In the genomic region with DNA sequence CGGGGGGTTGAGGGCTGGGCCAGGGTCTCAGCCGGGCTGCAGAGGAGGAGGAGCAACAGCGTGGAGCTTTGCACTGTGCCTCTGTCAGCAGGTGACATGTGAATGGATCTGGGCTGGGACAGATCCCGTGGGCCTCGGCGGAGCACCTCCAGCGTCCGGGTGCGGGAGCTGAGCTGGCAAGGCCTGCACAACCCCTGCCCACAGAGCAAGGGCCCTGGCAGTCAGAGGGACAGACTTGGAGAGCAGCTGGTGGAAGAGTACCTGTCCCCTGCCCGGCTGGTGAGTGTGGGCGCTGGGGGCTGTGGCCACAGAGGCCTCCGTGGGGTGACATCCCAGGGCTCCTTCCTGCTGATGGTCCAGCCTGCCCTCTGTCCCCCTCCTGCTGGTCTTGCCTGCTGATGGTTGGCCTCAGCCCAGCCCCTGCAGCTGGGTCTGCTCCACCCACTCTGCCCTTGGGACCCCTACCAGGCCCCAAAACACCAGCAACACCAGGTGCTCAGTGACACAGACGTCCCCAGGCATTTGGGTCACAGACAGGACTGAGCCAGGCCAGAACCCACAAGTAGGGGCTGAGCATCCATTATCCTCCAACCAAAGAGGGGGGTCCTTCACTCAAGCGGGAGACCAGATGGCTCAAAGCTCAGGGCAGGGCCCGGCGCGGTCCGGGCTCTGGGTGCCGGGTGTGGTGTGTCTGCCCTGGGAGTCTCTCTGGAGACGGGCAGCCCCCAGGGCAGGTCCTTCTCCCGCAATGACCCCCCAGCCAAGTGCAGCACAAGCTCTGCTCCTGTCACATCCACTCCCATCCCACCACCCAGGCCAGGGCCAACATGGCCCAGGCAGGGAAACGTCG, we compare ENCODE assay signal across 17 cellular contexts. TPM values are rescaled to one million over a fixed set of nuclear protein-coding genes. Genes with fewer than 3 reads are reported as not detected.
A peak's percentile ranks its signal among the peaks of the same experiment; 100 is the strongest.
DNase-seq lines count a peak whose midpoint lies in the region; ATAC-seq and TF ChIP-seq lines count a peak whose summit lies in the region.
"Had no signal": no experiment of that assay in that cellular context is flagged by ENCODE, and none has a peak within 500 bp of the region (broad histone marks: within the 10 kb centered on the region; RNA-seq: fewer than 3 reads in every experiment).

No MANE protein-coding gene starts in this region.

- H3K23ac ChIP-seq in neuronal stem cell (ENCODE audit: low read depth, low read length, poor library complexity): peak overlapping the region; percentile 73

- DNase-seq in right cardiac atrium (peak in 2 of 3 donors; percentile 44 to 45), right atrium auricular region (ENCODE audit: low spot score) (no peak), hepatocyte (ENCODE audit: low spot score) (peak; percentile 2), neuronal stem cell (ENCODE audit: low spot score) (no peak), ascending aorta (ENCODE audit: low spot score in 2 of 2) (no peak), HT-29 (ENCODE audit: low spot score) (no peak)
- no peak for DNase-seq in stimulated activated CD4-positive, alpha-beta T cell treated with anti-CD3 and anti-CD28 coated beads, Interleukin-2, amount 100 ng/mL, for 24 hours
- DNase-seq: ACHN; CD8-positive, alpha-beta memory T cell; DND-41; GDM1; HCEC 1CT; KBM-7; NCI-H1048; NCI-H146; NCI-H226; PC-3 had no signal

- no peaks in the 10 kb centered on the region for H3K27me3 ChIP-seq in right cardiac atrium (ENCODE audit: control insufficient read depth, insufficient read depth)
- no peaks in the 10 kb centered on the region for H3K27me3 ChIP-seq in right atrium auricular region
- H3K27me3 ChIP-seq in hepatocyte: no peaks in the 10 kb centered on the region
- peaks cover 0 to 27% (median 4%) of the 10 kb centered on the region in 3 experiments for H3K27me3 ChIP-seq in neuronal stem cell (ENCODE audit: control insufficient read depth in 3 of 3, insufficient read depth in 3 of 3, low read depth in 1 of 3, low read length in 3 of 3)
- no peaks in the 10 kb centered on the region for H3K27me3 ChIP-seq in ascending aorta

- H2BK120ac ChIP-seq in neuronal stem cell (ENCODE audit: low read depth, low read length): no peak overlapping the region

- no peaks in the 10 kb centered on the region for H3K9me3 ChIP-seq in right cardiac atrium (ENCODE audit: control insufficient read depth, low read length)
- no peaks in the 10 kb centered on the region for H3K9me3 ChIP-seq in right atrium auricular region
- H3K9me3 ChIP-seq in hepatocyte (ENCODE audit: low read depth): no peaks in the 10 kb centered on the region
- H3K9me3 ChIP-seq in neuronal stem cell (replicated peaks in 1 of 2; ENCODE audit: control insufficient read depth in 2 of 2, insufficient read depth in 1 of 2, low read depth in 1 of 2, low read length in 2 of 2): no peaks in the 10 kb centered on the region
- H3K9me3 ChIP-seq in ascending aorta: no peaks in the 10 kb centered on the region

- H3K4me3 ChIP-seq in right cardiac atrium (ENCODE audit: low read length) (no peak overlapping the region), right atrium auricular region (no peak overlapping the region), hepatocyte (no peak overlapping the region), neuronal stem cell (ENCODE audit: low read length in 2 of 2) (no peak overlapping the region), ascending aorta (no peak overlapping the region)

- no peak overlapping the region for H3K4me2 ChIP-seq in hepatocyte
- H3K4me2 ChIP-seq in neuronal stem cell (ENCODE audit: insufficient read depth, low read length, poor library complexity, severe bottlenecking): no peak overlapping the region

- peak overlapping the region; percentile 33 for H2BK12ac ChIP-seq in neuronal stem cell (ENCODE audit: low read length)

- WGBS in right cardiac atrium: 84% methylated on average over 23 of the region's 23 CpGs
- WGBS in hepatocyte (ENCODE audit: low lambda C conversion rate, missing lambda C conversion rate): 91% methylated on average over 20 of the region's 23 CpGs
- WGBS in neuronal stem cell (ENCODE audit: extremely low coverage in 2 of 2, insufficient read length in 2 of 2, insufficient replicate concordance in 1 of 2), 2 donors: no CpG with 5 or more reads among the region's 23 CpGs

- H3K36me3 ChIP-seq in right atrium auricular region (no peaks in the 10 kb centered on the region), hepatocyte (replicated peaks; ENCODE audit: insufficient read depth, low read depth) (no peaks in the 10 kb centered on the region), neuronal stem cell (replicated peaks in 1 of 2; ENCODE audit: control insufficient read depth in 2 of 2, insufficient read depth in 2 of 2, low read length in 2 of 2) (no peaks in the 10 kb centered on the region), ascending aorta (no peaks in the 10 kb centered on the region)

- H4K91ac ChIP-seq in neuronal stem cell (ENCODE audit: low read depth, low read length, poor library complexity): no peak overlapping the region

- H3K9ac ChIP-seq in neuronal stem cell (ENCODE audit: low read depth, low read length, poor library complexity): peak overlapping the region; percentile 21

- H3K27ac ChIP-seq in right cardiac atrium (ENCODE audit: low read length): no peak overlapping the region
- H3K27ac ChIP-seq in right atrium auricular region: no peak overlapping the region
- H3K27ac ChIP-seq in hepatocyte: no peak overlapping the region
- H3K27ac ChIP-seq in neuronal stem cell (replicated peaks; ENCODE audit: low read length): no peak overlapping the region
- no peak overlapping the region for H3K27ac ChIP-seq in ascending aorta

- no peak for ATAC-seq in right cardiac atrium
- ATAC-seq: PC-3 had no signal

- H3K14ac ChIP-seq in neuronal stem cell (ENCODE audit: low read length): peak overlapping the region; percentile 39

- H3K9me2 ChIP-seq in hepatocyte (replicated peaks; ENCODE audit: insufficient read depth): no peaks in the 10 kb centered on the region

- H3K79me2 ChIP-seq in hepatocyte: no peaks in the 10 kb centered on the region

- H2AK5ac ChIP-seq in neuronal stem cell (ENCODE audit: low read depth, low read length): peak overlapping the region; percentile 99

- no peaks in the 10 kb centered on the region for H3K4me1 ChIP-seq in right cardiac atrium (ENCODE audit: control insufficient read depth, insufficient read depth, low read length)
- peaks cover 0 to 20% of the 10 kb centered on the region in 2 donors for H3K4me1 ChIP-seq in right atrium auricular region
- H3K4me1 ChIP-seq in hepatocyte (ENCODE audit: insufficient read depth): peaks cover 20% of the 10 kb centered on the region
- H3K4me1 ChIP-seq in neuronal stem cell (ENCODE audit: control insufficient read depth in 2 of 2, insufficient read depth in 1 of 2, low read depth in 1 of 2, low read length in 2 of 2): peaks cover 12 to 19% of the 10 kb centered on the region in 2 donors
- peaks cover 7 to 15% of the 10 kb centered on the region in 2 donors for H3K4me1 ChIP-seq in ascending aorta

- H2AFZ ChIP-seq in hepatocyte: no peak overlapping the region
- H2AFZ ChIP-seq in neuronal stem cell (ENCODE audit: low read length): peak overlapping the region; percentile 40

- H3K79me1 ChIP-seq in neuronal stem cell (ENCODE audit: low read depth, low read length): peaks cover 3% of the 10 kb centered on the region

- peak overlapping the region; percentile 67 for H2BK15ac ChIP-seq in neuronal stem cell (ENCODE audit: low read length)

- H4K8ac ChIP-seq in neuronal stem cell (ENCODE audit: low read depth, low read length): peak overlapping the region; percentile 43

- H3K4ac ChIP-seq in neuronal stem cell (ENCODE audit: low read length): no peak overlapping the region

- peak overlapping the region; percentile 83 for H3K18ac ChIP-seq in neuronal stem cell (ENCODE audit: low read length)

- H2BK5ac ChIP-seq in neuronal stem cell (ENCODE audit: low read length): peak overlapping the region; percentile 42

- H4K20me1 ChIP-seq in hepatocyte (ENCODE audit: insufficient read depth, poor library complexity, severe bottlenecking): no peaks in the 10 kb centered on the region

- TF ChIP-seq CTCF in right atrium auricular region (IDR thresholded peaks at IDR 0.05): no peak
- TF ChIP-seq CTCF in hepatocyte (IDR thresholded peaks at IDR 0.05; ENCODE audit: poor library complexity): no peak
- TF ChIP-seq CTCF in ascending aorta (IDR thresholded peaks at IDR 0.05): no peak

- intact Hi-C loops in right cardiac atrium (cut with DNase I) (no loop called here), ascending aorta (cut with DNase I) (no loop called here)

RNA-seq across cellular contexts. Expression of gene LRRC56, which starts 3.5 kb away (rescaled TPM):
- under 1 TPM; 0.36 to 0.59 (median 0.43) TPM for total RNA-seq in right cardiac atrium
- 0.48 TPM for polyA plus RNA-seq in right cardiac atrium
- total RNA-seq in right atrium auricular region: under 1 TPM; 0.12 to 0.15 TPM
- total RNA-seq in hepatocyte: 0.64 and 1.6 TPM in 2 replicates
- polyA plus RNA-seq in hepatocyte: 0.40 and 1.2 TPM in 2 replicates
- 1.1 TPM for polyA plus RNA-seq in neuronal stem cell (2013, experiment 1 of 2)
- polyA plus RNA-seq in neuronal stem cell (2013, experiment 2 of 2): 1.2 TPM
- total RNA-seq in ascending aorta: not detected
- total RNA-seq in HT-29 (2014; rRNA removed; shearing (Covaris generic)): 8.1 and 10.0 TPM in 2 replicates

RNA-seq across cellular contexts. Expression of gene HRAS, which starts 5.4 kb away (rescaled TPM):
- total RNA-seq in right cardiac atrium (10 to 100 TPM; 45.7 to 60.4 (median 49.3) TPM), right atrium auricular region (10 to 100 TPM; 31.7 to 48.1 TPM), hepatocyte (19.3 and 28.4 TPM in 2 replicates), ascending aorta (21.6 TPM)
- polyA plus RNA-seq in right cardiac atrium (64.4 TPM), hepatocyte (57.9 and 84.0 TPM in 2 replicates)
- polyA plus RNA-seq in neuronal stem cell (2013, experiment 1 of 2): 26.4 TPM
- 25.5 TPM for polyA plus RNA-seq in neuronal stem cell (2013, experiment 2 of 2)
- total RNA-seq in HT-29 (2014; rRNA removed; shearing (Covaris generic)): 217 and 259 TPM in 2 replicates

RNA-seq across cellular contexts. Expression of gene LMNTD2, which starts 19.7 kb away (rescaled TPM):
- 1 to 10 TPM in 2 of 4 donors, under 1 TPM in 2; 0.65 to 1.4 (median 0.83) TPM for total RNA-seq in right cardiac atrium
- polyA plus RNA-seq in right cardiac atrium: 0.50 TPM
- under 1 TPM; 0.33 to 0.86 TPM for total RNA-seq in right atrium auricular region
- 3.4 and 7.3 TPM in 2 replicates for total RNA-seq in hepatocyte
- polyA plus RNA-seq in hepatocyte: 15.9 and 19.1 TPM in 2 replicates
- 0.75 TPM for polyA plus RNA-seq in neuronal stem cell (2013, experiment 1 of 2)
- polyA plus RNA-seq in neuronal stem cell (2013, experiment 2 of 2): 0.87 TPM
- total RNA-seq in ascending aorta: 1.1 TPM
- total RNA-seq in HT-29 (2014; rRNA removed; shearing (Covaris generic)): 5.3 and 6.9 TPM in 2 replicates

RNA-seq across cellular contexts. Expression of gene RASSF7, which starts 20.0 kb away (rescaled TPM):
- total RNA-seq in right cardiac atrium: 1 to 10 TPM; 2.5 to 6.3 (median 3.5) TPM
- 5.3 TPM for polyA plus RNA-seq in right cardiac atrium
- total RNA-seq in right atrium auricular region: 10 to 100 TPM in 1 of 2 donors, 1 to 10 TPM in 1; 8.5 to 13.0 TPM
- total RNA-seq in hepatocyte: 47.6 and 75.8 TPM in 2 replicates
- 104 and 130 TPM in 2 replicates for polyA plus RNA-seq in hepatocyte
- polyA plus RNA-seq in neuronal stem cell (2013, experiment 1 of 2): 8.9 TPM
- polyA plus RNA-seq in neuronal stem cell (2013, experiment 2 of 2): 9.1 TPM
- 3.5 TPM for total RNA-seq in ascending aorta
- 515 and 552 TPM in 2 replicates for total RNA-seq in HT-29 (2014; rRNA removed; shearing (Covaris generic))

RNA-seq across cellular contexts. Expression of gene RNH1, which starts 33.8 kb away (rescaled TPM):
- 100 to 1,000 TPM; 188 to 203 (median 195) TPM for total RNA-seq in right cardiac atrium
- polyA plus RNA-seq in right cardiac atrium: 162 TPM
- total RNA-seq in right atrium auricular region: 100 to 1,000 TPM; 185 to 248 TPM
- total RNA-seq in hepatocyte: 87.5 and 105 TPM in 2 replicates
- 199 and 200 TPM in 2 replicates for polyA plus RNA-seq in hepatocyte
- 35.7 TPM for polyA plus RNA-seq in neuronal stem cell (2013, experiment 1 of 2)
- 35.1 TPM for polyA plus RNA-seq in neuronal stem cell (2013, experiment 2 of 2)
- total RNA-seq in ascending aorta: 649 TPM
- total RNA-seq in HT-29 (2014; rRNA removed; shearing (Covaris generic)): 470 and 513 TPM in 2 replicates

Comparison
In these comparisons a context has a peak if more than half of its experiments do, and no peak if none do; other contexts are left out.
1. DNase-seq: peak in right cardiac atrium (2 of 3) and hepatocyte (single experiment); none in right atrium auricular region (single experiment), neuronal stem cell (single experiment), ascending aorta (0 of 2), HT-29 (single experiment) and stimulated activated CD4-positive, alpha-beta T cell treated with anti-CD3 and anti-CD28 coated beads, Interleukin-2, amount 100 ng/mL, for 24 hours (0 of 2).